8 cellular contexts compared by ENCODE assay signal in the genomic region with DNA sequence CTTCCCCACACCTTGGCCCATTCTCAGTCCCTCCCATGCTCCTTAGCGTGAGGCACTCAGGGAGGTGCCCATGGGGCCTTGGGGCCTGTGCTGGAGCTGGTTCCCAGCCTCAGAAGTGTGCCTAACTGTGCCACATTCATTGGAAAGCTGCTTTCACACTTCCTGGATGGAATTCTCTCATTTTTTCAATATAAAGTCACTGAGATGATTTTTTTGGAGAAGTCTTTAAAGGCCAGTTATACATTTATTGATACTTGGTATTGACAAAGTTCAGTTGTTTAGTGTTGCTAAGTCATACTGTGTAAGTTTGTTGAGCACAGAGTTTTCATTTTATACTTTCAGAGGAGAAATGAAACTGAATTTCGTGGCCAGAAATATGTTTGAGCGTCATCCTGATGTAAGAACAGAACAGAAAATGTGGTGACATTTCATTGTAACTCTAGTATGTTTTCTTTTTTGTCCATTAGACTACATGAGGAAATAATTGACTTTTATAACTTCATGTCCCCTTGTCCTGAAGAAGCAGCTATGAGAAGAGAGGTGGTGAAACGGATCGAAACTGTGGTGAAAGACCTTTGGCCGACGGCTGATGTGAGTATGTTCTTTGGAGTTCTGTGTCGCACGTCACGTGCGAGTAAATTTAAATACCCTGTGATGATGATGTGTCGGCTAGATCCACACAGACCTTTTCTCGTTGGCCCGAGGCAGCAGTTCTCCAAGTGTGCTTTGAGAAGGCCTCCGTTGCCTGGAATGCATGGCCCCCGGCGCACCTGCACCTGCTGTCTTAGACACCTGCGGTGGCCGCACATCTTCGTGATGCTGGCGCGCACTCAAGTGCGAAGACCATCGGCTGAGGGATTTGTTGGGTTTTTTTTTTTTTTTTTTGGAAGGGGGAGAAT. TPM values are rescaled to one million over a fixed set of nuclear protein-coding genes. Genes with fewer than 3 reads are reported as not detected.
DNase-seq lines count a peak whose midpoint lies in the region; ATAC-seq lines count a peak whose summit lies in the region.

No MANE protein-coding gene starts in this region.

- peaks cover 26% of the 10 kb centered on the region for H3K36me3 Mint-ChIP-seq in activated naive CD4-positive, alpha-beta T cell treated with anti-CD3 and anti-CD28 coated beads for 36 hours (ENCODE audit: low read depth)
- peaks cover 26% of the 10 kb centered on the region for H3K36me3 Mint-ChIP-seq in T-helper 1 cell treated with Interleukin-12 subunit alpha and Interleukin-12 subunit beta and Interleukin-4 antibody, amounts not matched to agents 30 μg/mL and 1 μg/mL, for 36 hours (ENCODE audit: low read depth)

- WGBS in thymus, result 96% methylated on average over 24 of the region's 24 CpGs

- H3K9me3 ChIP-seq in thymus (ENCODE audit: control insufficient read depth), result no peaks in the 10 kb centered on the region

- H3K27ac Mint-ChIP-seq in activated naive CD4-positive, alpha-beta T cell treated with anti-CD3 and anti-CD28 coated beads for 36 hours, result peak overlapping the region; percentile 78
- peak overlapping the region; percentile 91 for H3K27ac Mint-ChIP-seq in T-helper 1 cell treated with Interleukin-12 subunit alpha and Interleukin-12 subunit beta and Interleukin-4 antibody, amounts not matched to agents 30 μg/mL and 1 μg/mL, for 36 hours

- H3K27me3 ChIP-seq in thymus (ENCODE audit: control insufficient read depth, insufficient read depth), result no peaks in the 10 kb centered on the region

- ATAC-seq in HG02798 (IDR thresholded peaks at IDR 0.05; ENCODE audit: poor library complexity, unreplicated experiment), result peak; percentile 79

- peaks cover 49% of the 10 kb centered on the region for H3K36me3 ChIP-seq in thymus (ENCODE audit: control insufficient read depth, insufficient read depth)

- H3K9me3 Mint-ChIP-seq in activated naive CD4-positive, alpha-beta T cell treated with anti-CD3 and anti-CD28 coated beads for 36 hours, result no peaks in the 10 kb centered on the region
- H3K9me3 Mint-ChIP-seq in T-helper 1 cell treated with Interleukin-12 subunit alpha and Interleukin-12 subunit beta and Interleukin-4 antibody, amounts not matched to agents 30 μg/mL and 1 μg/mL, for 36 hours, result no peaks in the 10 kb centered on the region

- H3K27me3 Mint-ChIP-seq in activated naive CD4-positive, alpha-beta T cell treated with anti-CD3 and anti-CD28 coated beads for 36 hours (ENCODE audit: low read depth), result no peaks in the 10 kb centered on the region
- H3K27me3 Mint-ChIP-seq in T-helper 1 cell treated with Interleukin-12 subunit alpha and Interleukin-12 subunit beta and Interleukin-4 antibody, amounts not matched to agents 30 μg/mL and 1 μg/mL, for 36 hours (ENCODE audit: low read depth), result no peaks in the 10 kb centered on the region

- H3K4me3 ChIP-seq in thymus (ENCODE audit: low read length), result no peak overlapping the region

- H3K4me1 ChIP-seq in thymus (ENCODE audit: control insufficient read depth, insufficient read depth, low read length), result peaks cover 2% of the 10 kb centered on the region

- peak overlapping the region; percentile 62 for H3K27ac ChIP-seq in thymus (ENCODE audit: low read depth)

- no peak for DNase-seq in activated naive CD4-positive, alpha-beta T cell treated with anti-CD3 and anti-CD28 coated beads for 36 hours
- no peak for DNase-seq in activated naive CD4-positive, alpha-beta T cell treated with Interleukin-2 at 50 U/mL for 16 hours
- DNase-seq in DMS79 treated with DMSO at 0.1 percent for 48 hours (lab: John Stamatoyannopoulos, UW), result no peak
- no peak for DNase-seq in hepatic stellate cell (ENCODE audit: low spot score)
- DNase-seq in central memory CD4-positive, alpha-beta T cell, result no peak

- intact Hi-C loops in activated naive CD4-positive, alpha-beta T cell treated with anti-CD3 and anti-CD28 coated beads for 36 hours (cut with micrococcal nuclease), result loop anchor here (1.0 to 5.0 kb wide), 2 partner anchors 24 to 360 kb away; a partner anchor contains a TSS

- H3K4me3 Mint-ChIP-seq in activated naive CD4-positive, alpha-beta T cell treated with anti-CD3 and anti-CD28 coated beads for 36 hours, result no peak overlapping the region
- peak overlapping the region; percentile 29 for H3K4me3 Mint-ChIP-seq in T-helper 1 cell treated with Interleukin-12 subunit alpha and Interleukin-12 subunit beta and Interleukin-4 antibody, amounts not matched to agents 30 μg/mL and 1 μg/mL, for 36 hours

- CTCF ChIA-PET in activated naive CD4-positive, alpha-beta T cell treated with anti-CD3 and anti-CD28 coated beads for 36 hours (lab: Charles Lee), result interaction anchor here (1.9 kb wide), 1 partner anchor 16 kb away, joined by 4 read pairs; no protein-coding TSS in a partner anchor

- H3K4me1 Mint-ChIP-seq in activated naive CD4-positive, alpha-beta T cell treated with anti-CD3 and anti-CD28 coated beads for 36 hours (ENCODE audit: low read depth), result peaks cover 50% of the 10 kb centered on the region
- peaks cover 40% of the 10 kb centered on the region for H3K4me1 Mint-ChIP-seq in T-helper 1 cell treated with Interleukin-12 subunit alpha and Interleukin-12 subunit beta and Interleukin-4 antibody, amounts not matched to agents 30 μg/mL and 1 μg/mL, for 36 hours (ENCODE audit: low read depth)

RNA-seq across cellular contexts. Expression of a gene that starts 24.1 kb away (rescaled TPM):
- total RNA-seq in activated naive CD4-positive, alpha-beta T cell treated with anti-CD3 and anti-CD28 coated beads for 36 hours, result 10 to 100 TPM; 30.0 to 30.2 TPM
- 18.7 TPM for polyA plus RNA-seq in thymus
